11 cellular contexts compared by ENCODE assay signal in the genomic region with DNA sequence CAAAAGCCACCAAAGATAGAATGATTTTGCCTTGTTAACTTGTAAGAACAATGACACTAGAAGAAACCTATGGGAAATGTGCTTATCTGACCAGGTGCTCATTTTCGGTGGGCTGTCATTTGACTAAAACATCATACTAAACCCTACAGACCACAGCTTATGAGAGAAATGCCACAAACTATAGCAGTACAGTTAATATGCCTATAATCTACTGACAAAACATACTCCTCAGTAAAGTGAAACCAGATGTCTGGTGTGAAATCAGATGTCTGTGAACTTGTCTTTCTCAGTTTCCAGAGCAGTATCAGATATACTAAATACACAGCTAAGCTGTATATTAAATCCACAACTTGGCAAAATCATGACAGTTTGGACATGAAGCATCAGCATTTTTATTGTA. TPM values are rescaled to one million over a fixed set of nuclear protein-coding genes. Genes with fewer than 3 reads are reported as not detected.
DNase-seq lines count a peak whose midpoint lies in the region; ATAC-seq and TF ChIP-seq lines count a peak whose summit lies in the region.
"Had no signal": no experiment of that assay in that cellular context is flagged by ENCODE, and none has a peak within 500 bp of the region (broad histone marks: within the 10 kb centered on the region; RNA-seq: fewer than 3 reads in every experiment).

No MANE protein-coding gene starts in this region.

- no peaks in the 10 kb centered on the region for H3K9me3 Mint-ChIP-seq in activated CD4-positive, alpha-beta memory T cell treated with anti-CD3 and anti-CD28 coated beads, Interleukin-2, amount 10 ng/mL, durations not matched to agents 7 days and 5 days
- H3K9me3 Mint-ChIP-seq: naive B cell had no signal

- no peaks in the 10 kb centered on the region for H3K9me2 ChIP-seq in OCI-LY1 (ENCODE audit: low read depth, low read length)

- H3K9me3 ChIP-seq in BE2C (no peaks in the 10 kb centered on the region), OCI-LY1 (ENCODE audit: low read length) (no peaks in the 10 kb centered on the region)

- H3K4me2 ChIP-seq in OCI-LY1 (ENCODE audit: low read length): peak overlapping the region; percentile 92

- no peak overlapping the region for H3K4me3 Mint-ChIP-seq in activated CD4-positive, alpha-beta memory T cell treated with anti-CD3 and anti-CD28 coated beads, Interleukin-2, amount 10 ng/mL, durations not matched to agents 7 days and 5 days
- H3K4me3 Mint-ChIP-seq: B cell had no signal

- TF ChIP-seq CTCF in BE2C (IDR thresholded peaks at IDR 0.05; ENCODE audit: low read depth, low read length) (no peak), OCI-LY1 (IDR thresholded peaks at IDR 0.05; ENCODE audit: low read length) (no peak)

- H3K79me2 ChIP-seq in OCI-LY1 (ENCODE audit: insufficient read depth, low read length): peaks cover 13% of the 10 kb centered on the region; the same call in 1 of the 2 replicates

- 0 out of 2 replicates have a peak, but pooled peaks cover 4% of the 10 kb centered on the region for H3F3A ChIP-seq in OCI-LY1 (ENCODE audit: insufficient read depth, low read length)

- no peak overlapping the region for H3K27ac Mint-ChIP-seq in activated CD4-positive, alpha-beta memory T cell treated with anti-CD3 and anti-CD28 coated beads, Interleukin-2, amount 10 ng/mL, durations not matched to agents 7 days and 5 days
- H3K27ac Mint-ChIP-seq: B cell had no signal

- H3K4me3 ChIP-seq in BE2C (ENCODE audit: low read depth, low read length) (peak overlapping the region; percentile 21; the same call in 1 of the 2 replicates), OCI-LY1 (ENCODE audit: low read depth, low read length, poor library complexity, severe bottlenecking) (peak overlapping the region; percentile 21)

- H3K27ac ChIP-seq in OCI-LY1 (ENCODE audit: low read depth, low read length, poor library complexity, severe bottlenecking) (peak overlapping the region; percentile 67), substantia nigra (ENCODE audit: low read depth, low read length, poor library complexity, severe bottlenecking) (no peak overlapping the region)

- POLR2A ChIA-PET in activated CD4-positive, alpha-beta memory T cell treated with anti-CD3 and anti-CD28 coated beads, Interleukin-2, amount 10 ng/mL, durations not matched to agents 7 days and 5 days (lab: Charles Lee): interaction anchor here (1.2 kb wide), 1 partner anchor 648 kb away, joined by 3 read pairs; a partner anchor contains a TSS

- no peak for DNase-seq in BE2C
- DNase-seq in iPS-NIHi7 (ENCODE audit: extremely low spot score): no peak
- DNase-seq in activated CD4-positive, alpha-beta memory T cell treated with anti-CD3 and anti-CD28 coated beads, Interleukin-2, amount 10 ng/mL, durations not matched to agents 7 days and 5 days: no peak
- DNase-seq in NCI-H1092 treated with DMSO at 0.1 percent for 48 hours (lab: John Stamatoyannopoulos, UW): no peak
- no peak for DNase-seq in substantia nigra (lab: John Stamatoyannopoulos, UW)
- DNase-seq: naive B cell; stimulated activated CD4-positive, alpha-beta T cell treated with anti-CD3 and anti-CD28 coated beads, Interleukin-4, amount 100 ng/mL, for 4 hours had no signal

- no peaks in the 10 kb centered on the region for H3K27me3 Mint-ChIP-seq in activated CD4-positive, alpha-beta memory T cell treated with anti-CD3 and anti-CD28 coated beads, Interleukin-2, amount 10 ng/mL, durations not matched to agents 7 days and 5 days
- H3K27me3 Mint-ChIP-seq: B cell, naive B cell had no signal

- H3K4me1 Mint-ChIP-seq in activated CD4-positive, alpha-beta memory T cell treated with anti-CD3 and anti-CD28 coated beads, Interleukin-2, amount 10 ng/mL, durations not matched to agents 7 days and 5 days: peaks cover 30% of the 10 kb centered on the region

- H4K20me1 ChIP-seq in OCI-LY1 (ENCODE audit: insufficient read depth, low read length): no peaks in the 10 kb centered on the region

- ATAC-seq in GM19351 (IDR thresholded peaks at IDR 0.05; ENCODE audit: unreplicated experiment): peak; percentile 67
- ATAC-seq in HG02938 (IDR thresholded peaks at IDR 0.05; ENCODE audit: unreplicated experiment): peak; percentile 64

- peaks cover 23% of the 10 kb centered on the region for H3K36me3 Mint-ChIP-seq in activated CD4-positive, alpha-beta memory T cell treated with anti-CD3 and anti-CD28 coated beads, Interleukin-2, amount 10 ng/mL, durations not matched to agents 7 days and 5 days (ENCODE audit: low read depth)

- H3K27me3 ChIP-seq in BE2C: no peaks in the 10 kb centered on the region
- no peaks in the 10 kb centered on the region for H3K27me3 ChIP-seq in OCI-LY1 (ENCODE audit: insufficient read depth, low read length)

- H2AFZ ChIP-seq in OCI-LY1 (ENCODE audit: low read length): no peak overlapping the region

- peak overlapping the region; percentile 31; the same call in 1 of the 2 replicates for H3K9ac ChIP-seq in OCI-LY1 (ENCODE audit: low read length)

- H3K36me3 ChIP-seq in BE2C (peaks cover 34% of the 10 kb centered on the region), OCI-LY1 (ENCODE audit: insufficient read depth, low read length) (peaks cover 56% of the 10 kb centered on the region)

- H3K4me1 ChIP-seq in BE2C: peaks cover 21% of the 10 kb centered on the region
- H3K4me1 ChIP-seq in OCI-LY1 (ENCODE audit: insufficient read depth, low read length, severe bottlenecking): peaks cover 41% of the 10 kb centered on the region

- CTCF ChIA-PET in activated CD4-positive, alpha-beta memory T cell treated with anti-CD3 and anti-CD28 coated beads, Interleukin-2, amount 10 ng/mL, durations not matched to agents 7 days and 5 days (lab: Charles Lee): no interaction called here

RNA-seq across cellular contexts. Expression of a gene that starts 3.3 kb away (rescaled TPM):
- 30.2 TPM for polyA plus RNA-seq in BE2C (2012; ENCODE audit: insufficient read depth, insufficient read length, low read depth)
- total RNA-seq in activated CD4-positive, alpha-beta memory T cell treated with anti-CD3 and anti-CD28 coated beads, Interleukin-2, amount 10 ng/mL, durations not matched to agents 7 days and 5 days: 1 to 10 TPM; 5.9 to 7.6 TPM
